8 cellular contexts compared by ENCODE assay signal in the genomic region with DNA sequence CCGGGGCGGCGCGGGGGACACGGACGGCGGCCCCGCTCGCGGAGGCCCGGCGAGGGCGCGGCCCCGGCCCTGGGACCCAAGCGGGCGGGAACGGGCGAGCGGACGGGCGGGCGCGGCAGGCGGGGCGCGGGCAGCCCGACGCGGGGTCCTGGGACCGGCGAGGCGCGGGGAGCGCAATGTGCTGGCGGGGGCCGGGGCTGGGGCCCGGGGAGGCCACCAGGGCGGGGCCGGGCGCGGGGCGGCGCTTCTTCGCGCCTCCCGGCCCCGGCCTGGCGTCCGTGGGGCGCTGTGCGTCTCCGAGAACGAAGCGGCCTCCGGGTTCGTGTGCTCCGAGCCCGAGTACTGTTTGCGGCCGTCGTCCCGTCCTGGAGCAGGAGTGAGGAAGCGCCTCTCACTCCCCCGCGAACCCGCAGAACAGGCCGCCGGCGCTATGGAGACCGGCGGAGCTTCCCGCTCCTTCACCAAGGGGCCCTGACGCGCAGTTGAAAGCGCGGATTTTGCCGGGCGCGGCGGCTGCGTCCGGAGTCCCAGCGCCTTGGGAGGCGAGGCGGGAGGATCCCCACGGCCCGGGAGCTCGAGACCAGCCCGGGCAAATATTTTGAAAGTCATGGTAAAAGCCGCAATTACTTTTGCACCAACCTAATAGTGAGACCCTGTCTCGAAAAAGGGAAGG. TPM values are rescaled to one million over a fixed set of nuclear protein-coding genes. Genes with fewer than 3 reads are reported as not detected.
DNase-seq lines count a peak whose midpoint lies in the region; ATAC-seq and TF ChIP-seq lines count a peak whose summit lies in the region.

No MANE protein-coding gene starts in this region.

- peak; percentile 69 for ATAC-seq in GM21786 (IDR thresholded peaks at IDR 0.05; ENCODE audit: unreplicated experiment)
- ATAC-seq in gastroesophageal sphincter: peak; percentile 97

- peaks cover 17% of the 10 kb centered on the region for H3K36me3 ChIP-seq in Karpas-422 (ENCODE audit: insufficient read depth, low read length)
- H3K36me3 ChIP-seq in SJCRH30: peaks cover 28% of the 10 kb centered on the region
- H3K36me3 ChIP-seq in gastroesophageal sphincter: peaks cover 0 to 19% of the 10 kb centered on the region in 2 donors

- peaks cover 50% of the 10 kb centered on the region for H3K79me2 ChIP-seq in Karpas-422 (ENCODE audit: low read length)

- H3K4me3 ChIP-seq in Karpas-422 (ENCODE audit: low read length) (peak overlapping the region; percentile 80), SJCRH30 (peak overlapping the region; percentile 86), gastroesophageal sphincter (peak overlapping the region; percentile 54 to 99)

- no peaks in the 10 kb centered on the region for H3K9me2 ChIP-seq in Karpas-422 (replicated peaks; ENCODE audit: insufficient read depth, low read length)

- peak; percentile 88 for DNase-seq in EL
- peak; percentile 95 for DNase-seq in Karpas-422
- DNase-seq in SJCRH30: peak; percentile 81 to 86
- peak; percentile 87 for DNase-seq in activated naive CD4-positive, alpha-beta T cell treated with Interleukin-2 at 50 U/mL for 16 hours
- peak; percentile 32 for DNase-seq in non-pigmented ciliary epithelial cell (ENCODE audit: low read depth)
- peak in 46 of 49 donors; percentile 16 to 89 (median 72) for DNase-seq in substantia nigra (lab: John Stamatoyannopoulos, UW)

- H3K4me1 ChIP-seq in Karpas-422 (ENCODE audit: low read length): peaks cover 19% of the 10 kb centered on the region
- H3K4me1 ChIP-seq in SJCRH30: no peaks in the 10 kb centered on the region
- peaks cover 0 to 32% (median 14%) of the 10 kb centered on the region in 3 donors for H3K4me1 ChIP-seq in gastroesophageal sphincter

- peak; percentile 74 to 78 for TF ChIP-seq POLR2A in gastroesophageal sphincter (IDR thresholded peaks at IDR 0.05)

- H2AFZ ChIP-seq in Karpas-422 (ENCODE audit: low read length): peak overlapping the region; percentile 64

- H3K9me3 ChIP-seq in Karpas-422 (ENCODE audit: low read length) (no peaks in the 10 kb centered on the region), SJCRH30 (replicated peaks) (peaks cover under 1% of the 10 kb centered on the region; the same call in 1 of the 2 replicates), gastroesophageal sphincter (no peaks in the 10 kb centered on the region)

- 0% methylated on average over 9 of the region's 92 CpGs; no CpG with 5 or more reads in 1 of the 2 donors for WGBS in gastroesophageal sphincter (ENCODE audit: low coverage in 1 of 2), 2 donors

- peaks cover 14% of the 10 kb centered on the region for H4K20me1 ChIP-seq in Karpas-422 (ENCODE audit: insufficient read depth, low read depth, low read length)

- TF ChIP-seq EP300 in gastroesophageal sphincter (IDR thresholded peaks at IDR 0.05): no peak

- peak overlapping the region; percentile 98 for H3K4me2 ChIP-seq in Karpas-422 (ENCODE audit: low read depth, low read length, poor library complexity, severe bottlenecking)

- peak in 3 of 4 experiments; percentile 21 to 53 (median 45) for TF ChIP-seq CTCF in gastroesophageal sphincter (IDR thresholded peaks at IDR 0.05)

- H3K9ac ChIP-seq in Karpas-422 (ENCODE audit: low read length): peak overlapping the region; percentile 90

- H3K27me3 ChIP-seq in Karpas-422 (ENCODE audit: low read length): no peaks in the 10 kb centered on the region
- no peaks in the 10 kb centered on the region for H3K27me3 ChIP-seq in SJCRH30
- no peaks in the 10 kb centered on the region for H3K27me3 ChIP-seq in gastroesophageal sphincter

- H3K27ac ChIP-seq in Karpas-422 (ENCODE audit: low read length): peak overlapping the region; percentile 87
- H3K27ac ChIP-seq in SJCRH30: peak overlapping the region; percentile 87
- peak overlapping the region; percentile 92 to 99 (median 97) for H3K27ac ChIP-seq in gastroesophageal sphincter
- H3K27ac ChIP-seq in substantia nigra (ENCODE audit: low read depth, low read length, poor library complexity, severe bottlenecking): peak overlapping the region; percentile 96

RNA-seq across cellular contexts. Expression of gene ANKLE2, which starts 0.4 kb away (rescaled TPM):
- 42.7 and 47.9 TPM in 2 replicates for total RNA-seq in Karpas-422 (2014; rRNA removed; shearing (Covaris generic); ENCODE audit: low replicate concordance)
- total RNA-seq in SJCRH30 (2014; rRNA removed; shearing (Covaris generic)): 58.8 and 59.1 TPM in 2 replicates
- total RNA-seq in gastroesophageal sphincter: 10 to 100 TPM; 33.1 to 61.5 (median 49.9) TPM

RNA-seq across cellular contexts. Expression of gene PGAM5, which starts 51.4 kb away (rescaled TPM):
- 42.5 and 63.2 TPM in 2 replicates for total RNA-seq in Karpas-422 (2014; rRNA removed; shearing (Covaris generic); ENCODE audit: low replicate concordance)
- total RNA-seq in SJCRH30 (2014; rRNA removed; shearing (Covaris generic)): 41.9 and 45.4 TPM in 2 replicates
- 10 to 100 TPM; 23.8 to 29.6 (median 26.1) TPM for total RNA-seq in gastroesophageal sphincter

Comparison
In these comparisons a context has a peak if more than half of its experiments do, and no peak if none do; other contexts are left out.
1. Peak in every context shown above with its lines: DNase-seq, ATAC-seq, H3K4me3 ChIP-seq and H3K27ac ChIP-seq.
2. DNase-seq: peak in every context shown above with its lines; median percentile 95 in Karpas-422; 88 in EL; 87 in activated naive CD4-positive, alpha-beta T cell treated with Interleukin-2 at 50 U/mL for 16 hours; 84 in SJCRH30; 72 in substantia nigra; 32 in non-pigmented ciliary epithelial cell.